9 cellular contexts compared by ENCODE assay signal in the genomic region with DNA sequence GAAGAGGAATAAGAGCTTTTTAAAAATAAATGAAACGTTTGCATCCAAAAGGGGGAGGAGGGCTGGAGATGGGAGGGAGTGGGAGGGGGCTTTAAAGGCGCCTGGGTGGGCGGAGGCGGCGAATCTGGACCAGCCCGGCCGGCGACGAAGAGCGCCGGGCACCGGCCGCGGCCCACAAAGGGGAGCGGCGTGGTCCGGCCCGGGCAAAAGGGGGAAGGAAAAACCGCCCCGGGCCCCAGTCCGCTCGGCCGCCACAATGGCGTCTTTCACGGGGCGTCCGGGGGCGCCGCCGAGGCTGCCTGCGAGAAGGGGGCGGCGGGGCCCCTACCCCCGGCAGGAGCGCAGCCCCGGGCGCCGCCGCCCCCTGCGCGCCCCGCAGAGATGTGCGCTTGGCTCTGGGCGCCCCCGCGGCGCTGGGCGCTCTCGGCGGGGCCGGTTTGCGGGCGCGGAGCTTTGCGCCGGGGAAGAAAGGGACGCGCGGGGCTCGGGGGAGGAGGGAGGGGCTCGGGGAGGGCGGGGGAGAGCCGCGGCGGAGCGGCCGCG.
DNase-seq lines count a peak whose midpoint lies in the region; ATAC-seq and TF ChIP-seq lines count a peak whose summit lies in the region.
"Had no signal": no experiment of that assay in that cellular context is flagged by ENCODE, and none has a peak within 500 bp of the region (broad histone marks: within the 10 kb centered on the region; RNA-seq: fewer than 3 reads in every experiment).

No MANE protein-coding gene starts in this region.

- H3K36me3 Mint-ChIP-seq in GM23338 (ENCODE audit: low read depth) (no peaks in the 10 kb centered on the region; the same call in 2 of the 3 replicates), T-helper 17 cell (ENCODE audit: low read depth) (peaks cover 9% of the 10 kb centered on the region)

- H3K4me1 Mint-ChIP-seq in GM23338, result peaks cover 52% of the 10 kb centered on the region
- peaks cover 6% of the 10 kb centered on the region for H3K4me1 Mint-ChIP-seq in T-helper 17 cell

- TF ChIP-seq CTCF in AG10803 (conservative IDR thresholded peaks at IDR 0.05; ENCODE audit: low read length), result no peak
- TF ChIP-seq CTCF in GM23338 (conservative IDR thresholded peaks at IDR 0.05; ENCODE audit: low read depth in 2 of 2), result no peak
- no peak for TF ChIP-seq CTCF in stomach (IDR thresholded peaks at IDR 0.05)

- H3K79me2 ChIP-seq in GM23338 (replicated peaks; ENCODE audit: insufficient read depth), result no peaks in the 10 kb centered on the region

- H2AFZ ChIP-seq in GM23338, result no peak overlapping the region

- in situ Hi-C loops in G401 (cut with HindIII; ENCODE audit: low sequenced_read_pairs), result no loop called here

- H3K4me1 ChIP-seq in GM23338 (ENCODE audit: insufficient read depth) (peaks cover 34% of the 10 kb centered on the region), stomach (peaks cover 22 to 37% (median 34%) of the 10 kb centered on the region in 4 donors)

- H3K27me3 Mint-ChIP-seq in GM23338 (ENCODE audit: insufficient read depth, low read depth, poor library complexity), result peaks cover 17% of the 10 kb centered on the region
- peaks cover 79% of the 10 kb centered on the region for H3K27me3 Mint-ChIP-seq in T-helper 17 cell

- DNase-seq in AG10803 (ENCODE audit: low read depth) (no peak), GM23338 (ENCODE audit: low spot score) (no peak), T-helper 17 cell (no peak), hypothalamus (lab: John Stamatoyannopoulos, UW) (peak in 28 of 51 donors; percentile 38 to 82 (median 57)), stomach (no peak), G401 (ENCODE audit: low spot score) (no peak), LoVo (ENCODE audit: low spot score) (no peak)

- peak overlapping the region; percentile 82 for H3K27ac ChIP-seq in GM23338 (ENCODE audit: low read depth)
- H3K27ac ChIP-seq in stomach, result peak overlapping the region; percentile 80 to 92 (median 89)

- H3K9me3 Mint-ChIP-seq in GM23338, result no peaks in the 10 kb centered on the region; the same call in 2 of the 3 replicates
- H3K9me3 Mint-ChIP-seq: central memory CD8-positive, alpha-beta T cell had no signal

- H3K4me3 ChIP-seq in AG10803 (ENCODE audit: low read length), result peak overlapping the region; percentile 49
- peak overlapping the region; percentile 65 for H3K4me3 ChIP-seq in GM23338
- H3K4me3 ChIP-seq in stomach, result peak overlapping the region; percentile 66 to 90 (median 79)

- H3K27me3 ChIP-seq in GM23338 (ENCODE audit: insufficient read depth) (peaks cover 51% of the 10 kb centered on the region), stomach (peaks cover 0 to 14% (median 3%) of the 10 kb centered on the region in 3 donors)

- H3K9me2 ChIP-seq in GM23338 (ENCODE audit: insufficient read depth), result no peaks in the 10 kb centered on the region

- ATAC-seq in GM23338 (peak; percentile 25), T-helper 17 cell (no peak), GM21447 (IDR thresholded peaks at IDR 0.05; ENCODE audit: unreplicated experiment) (no peak)

- peak overlapping the region; percentile 82; the same call in 2 of the 3 replicates for H3K4me3 Mint-ChIP-seq in GM23338
- H3K4me3 Mint-ChIP-seq in T-helper 17 cell, result peak overlapping the region; percentile 67

- H3F3A ChIP-seq in GM23338 (replicated peaks; ENCODE audit: low read depth), result 0 out of 2 replicates have a peak, but pooled peaks cover 5% of the 10 kb centered on the region

- no peak for TF ChIP-seq POLR2A in stomach (IDR thresholded peaks at IDR 0.05)

- intact Hi-C loops in stomach (cut with DNase I; ENCODE audit: low total_unique reads), result no loop called here

- H4K20me1 ChIP-seq in GM23338 (replicated peaks; ENCODE audit: insufficient read depth), result no peaks in the 10 kb centered on the region

- H3K9me3 ChIP-seq in T-helper 17 cell (ENCODE audit: control insufficient read depth, low read length, poor library complexity, severe bottlenecking) (no peaks in the 10 kb centered on the region), stomach (no peaks in the 10 kb centered on the region)

- 0 to 2% (median 0%) methylated on average over 18 to 67 of the region's 68 CpGs for WGBS in stomach, 5 donors

- H3K27ac Mint-ChIP-seq in GM23338 (no peak overlapping the region), T-helper 17 cell (no peak overlapping the region)

- peak overlapping the region; percentile 90 for H3K4me2 ChIP-seq in GM23338

- no peak for TF ChIP-seq EP300 in stomach (IDR thresholded peaks at IDR 0.05)

- H3K36me3 ChIP-seq in GM23338 (ENCODE audit: insufficient read depth) (no peaks in the 10 kb centered on the region), stomach (no peaks in the 10 kb centered on the region)

TF ChIP-seq in GM23338, 12 proteins besides CTCF, POLR2A, EP300 and RAD21:
- peak; percentile 8; the same call in 1 of the 2 replicates for TF ChIP-seq POLR2AphosphoS5 (IDR thresholded peaks at IDR 0.05; ENCODE audit: low read depth)
- TF ChIP-seq, protein P1, sequence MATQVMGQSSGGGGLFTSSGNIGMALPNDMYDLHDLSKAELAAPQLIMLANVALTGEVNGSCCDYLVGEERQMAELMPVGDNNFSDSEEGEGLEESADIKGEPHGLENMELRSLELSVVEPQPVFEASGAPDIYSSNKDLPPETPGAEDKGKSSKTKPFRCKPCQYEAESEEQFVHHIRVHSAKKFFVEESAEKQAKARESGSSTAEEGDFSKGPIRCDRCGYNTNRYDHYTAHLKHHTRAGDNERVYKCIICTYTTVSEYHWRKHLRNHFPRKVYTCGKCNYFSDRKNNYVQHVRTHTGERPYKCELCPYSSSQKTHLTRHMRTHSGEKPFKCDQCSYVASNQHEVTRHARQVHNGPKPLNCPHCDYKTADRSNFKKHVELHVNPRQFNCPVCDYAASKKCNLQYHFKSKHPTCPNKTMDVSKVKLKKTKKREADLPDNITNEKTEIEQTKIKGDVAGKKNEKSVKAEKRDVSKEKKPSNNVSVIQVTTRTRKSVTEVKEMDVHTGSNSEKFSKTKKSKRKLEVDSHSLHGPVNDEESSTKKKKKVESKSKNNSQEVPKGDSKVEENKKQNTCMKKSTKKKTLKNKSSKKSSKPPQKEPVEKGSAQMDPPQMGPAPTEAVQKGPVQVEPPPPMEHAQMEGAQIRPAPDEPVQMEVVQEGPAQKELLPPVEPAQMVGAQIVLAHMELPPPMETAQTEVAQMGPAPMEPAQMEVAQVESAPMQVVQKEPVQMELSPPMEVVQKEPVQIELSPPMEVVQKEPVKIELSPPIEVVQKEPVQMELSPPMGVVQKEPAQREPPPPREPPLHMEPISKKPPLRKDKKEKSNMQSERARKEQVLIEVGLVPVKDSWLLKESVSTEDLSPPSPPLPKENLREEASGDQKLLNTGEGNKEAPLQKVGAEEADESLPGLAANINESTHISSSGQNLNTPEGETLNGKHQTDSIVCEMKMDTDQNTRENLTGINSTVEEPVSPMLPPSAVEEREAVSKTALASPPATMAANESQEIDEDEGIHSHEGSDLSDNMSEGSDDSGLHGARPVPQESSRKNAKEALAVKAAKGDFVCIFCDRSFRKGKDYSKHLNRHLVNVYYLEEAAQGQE (IDR thresholded peaks at IDR 0.05; ENCODE audit: unreplicated experiment), result no peak

Comparison
In these comparisons a context has a peak if more than half of its experiments do, and no peak if none do; other contexts are left out.
1. DNase-seq: peak in hypothalamus (28 of 51); none in AG10803 (single experiment), GM23338 (single experiment), T-helper 17 cell (0 of 3), stomach (single experiment), G401 (single experiment) and LoVo (single experiment).
2. Peak in every context shown above with its lines, with median percentiles within 50 percentile points of each other: H3K4me3 ChIP-seq.